In the genomic region with DNA sequence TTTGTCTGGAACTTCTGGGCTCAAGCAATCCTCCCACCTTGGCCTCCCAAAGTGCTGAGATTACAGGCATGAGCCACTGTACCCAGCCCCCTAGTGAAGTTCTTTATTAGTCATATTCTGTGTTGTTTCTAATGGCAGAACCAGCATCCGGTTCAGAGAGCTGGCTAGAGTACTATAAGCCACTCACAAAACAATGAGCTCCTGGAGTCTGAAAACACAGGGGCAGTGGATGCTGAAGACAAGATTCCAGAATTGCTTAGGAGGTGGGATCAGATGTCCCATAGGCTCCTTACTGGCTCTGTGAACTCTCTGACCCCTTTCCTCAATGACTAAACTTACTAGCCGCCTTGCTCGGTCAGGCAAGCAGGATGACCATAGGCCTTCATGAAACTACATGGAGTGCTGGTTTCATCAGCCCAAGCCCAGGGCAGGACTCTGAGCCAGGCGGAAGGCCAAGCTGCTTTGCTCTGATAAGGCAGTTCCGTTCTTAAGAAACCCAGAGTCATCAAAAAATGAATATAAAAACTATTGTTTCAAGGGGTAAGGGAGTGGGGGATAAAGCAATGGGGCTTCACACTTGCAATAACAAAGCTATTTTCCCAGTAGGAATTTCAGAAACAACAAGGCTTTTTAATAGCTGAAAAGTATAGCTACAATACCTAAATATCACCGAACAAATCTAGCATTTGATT, we compare ENCODE assay signal across 1 cellular context.
TF ChIP-seq lines count a peak whose summit lies in the region.

No MANE protein-coding gene starts in this region.

TF ChIP-seq in K562, 482 proteins besides CTCF, POLR2A, EP300 and RAD21 (continued from another document):
- TF ChIP-seq SIX5 (IDR thresholded peaks at IDR 0.05; ENCODE audit: borderline replicate concordance in 1 of 2, insufficient read depth in 1 of 2, low read depth in 1 of 2, low read length in 2 of 2) (no peak), POLR3A (IDR thresholded peaks at IDR 0.05; ENCODE audit: borderline replicate concordance, extremely low read depth, insufficient read depth, insufficient read length) (no peak), ARNT (IDR thresholded peaks at IDR 0.05) (peak; percentile 20 to 89; a peak in 3 of 4 replicates), MCM3 (IDR thresholded peaks at IDR 0.05) (no peak), OTX1 (CRISPR knock-in tag; IDR thresholded peaks at IDR 0.05) (no peak; the same call in 1 of the 2 replicates), CCAR2 (IDR thresholded peaks at IDR 0.05; ENCODE audit: low read depth, low read length) (no peak), MYNN (IDR thresholded peaks at IDR 0.05) (peak; percentile 85; the same call in 1 of the 2 replicates), MYNN (CRISPR knock-in tag; IDR thresholded peaks at IDR 0.05) (no peak), SRF (CRISPR knock-in tag; IDR thresholded peaks at IDR 0.05) (peak; percentile 75 to 98; a peak in 3 of 4 replicates), LEF1 (IDR thresholded peaks at IDR 0.05) (peak; percentile 94), ZNF212 (CRISPR knock-in tag; IDR thresholded peaks at IDR 0.05) (no peak), HNRNPUL1 (IDR thresholded peaks at IDR 0.05; ENCODE audit: low read length) (no peak), MLX (CRISPR knock-in tag; conservative IDR thresholded peaks at IDR 0.05) (no peak), ZNF133 (CRISPR knock-in tag; IDR thresholded peaks at IDR 0.05) (no peak)
- TF ChIP-seq, protein P1, sequence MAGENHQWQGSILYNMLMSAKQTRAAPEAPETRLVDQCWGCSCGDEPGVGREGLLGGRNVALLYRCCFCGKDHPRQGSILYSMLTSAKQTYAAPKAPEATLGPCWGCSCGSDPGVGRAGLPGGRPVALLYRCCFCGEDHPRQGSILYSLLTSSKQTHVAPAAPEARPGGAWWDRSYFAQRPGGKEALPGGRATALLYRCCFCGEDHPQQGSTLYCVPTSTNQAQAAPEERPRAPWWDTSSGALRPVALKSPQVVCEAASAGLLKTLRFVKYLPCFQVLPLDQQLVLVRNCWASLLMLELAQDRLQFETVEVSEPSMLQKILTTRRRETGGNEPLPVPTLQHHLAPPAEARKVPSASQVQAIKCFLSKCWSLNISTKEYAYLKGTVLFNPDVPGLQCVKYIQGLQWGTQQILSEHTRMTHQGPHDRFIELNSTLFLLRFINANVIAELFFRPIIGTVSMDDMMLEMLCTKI (IDR thresholded peaks at IDR 0.05; ENCODE audit: partially characterized antibody), result no peak
- TF ChIP-seq, protein P2, sequence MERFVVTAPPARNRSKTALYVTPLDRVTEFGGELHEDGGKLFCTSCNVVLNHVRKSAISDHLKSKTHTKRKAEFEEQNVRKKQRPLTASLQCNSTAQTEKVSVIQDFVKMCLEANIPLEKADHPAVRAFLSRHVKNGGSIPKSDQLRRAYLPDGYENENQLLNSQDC (CRISPR knock-in tag; IDR thresholded peaks at IDR 0.05), result no peak
